In genomic region chr16:56990407-56991286, GRCh38 we compare ENCODE assay signal across 9 cellular contexts. TPM values are rescaled to one million over a fixed set of nuclear protein-coding genes. Genes with fewer than 3 reads are reported as not detected.
DNase-seq lines count a peak whose midpoint lies in the region; ATAC-seq and TF ChIP-seq lines count a peak whose summit lies in the region.
"Had no signal": no experiment of that assay in that cellular context is flagged by ENCODE, and none has a peak within 500 bp of the region (broad histone marks: within the 10 kb centered on the region; RNA-seq: fewer than 3 reads in every experiment).

No MANE protein-coding gene starts in this region.

- H3K4me3 ChIP-seq in OCI-LY1 (ENCODE audit: low read depth, low read length, poor library complexity, severe bottlenecking) (peak overlapping the region; percentile 64), dorsolateral prefrontal cortex (peak overlapping the region in 52 of 59 donors; percentile 58 to 99 (median 80)), parathyroid adenoma (ENCODE audit: low read depth, low read length) (peak overlapping the region; percentile 84)

- H3K4me2 ChIP-seq in OCI-LY1 (ENCODE audit: low read length) (peak overlapping the region; percentile 75), parathyroid adenoma (ENCODE audit: low read length) (peak overlapping the region; percentile 95)

- H3K4me1 Mint-ChIP-seq in Calu3 (ENCODE audit: low read depth, unreplicated experiment) = peaks cover 17% of the 10 kb centered on the region

- no peaks in the 10 kb centered on the region for H3K9me3 Mint-ChIP-seq in Calu3 (ENCODE audit: low read depth, unreplicated experiment)

- no TSS peak for BruUV-seq in Calu3 (replicated peaks; lab: Mats Ljungman, UMichigan)

- no peaks in the 10 kb centered on the region for H3F3A ChIP-seq in OCI-LY1 (ENCODE audit: insufficient read depth, low read length)

- H3K27ac ChIP-seq in OCI-LY1 (ENCODE audit: low read depth, low read length, poor library complexity, severe bottlenecking) = no peak overlapping the region
- H3K27ac ChIP-seq in dorsolateral prefrontal cortex = peak overlapping the region in 7 of 59 donors; percentile 14 to 85 (median 79)
- H3K27ac ChIP-seq in parathyroid adenoma = peak overlapping the region; percentile 70

- TF ChIP-seq CTCF in Calu3 (IDR thresholded peaks at IDR 0.05; ENCODE audit: unreplicated experiment) = no peak
- no peak for TF ChIP-seq CTCF in OCI-LY1 (IDR thresholded peaks at IDR 0.05; ENCODE audit: low read length)
- TF ChIP-seq CTCF in dorsolateral prefrontal cortex (IDR thresholded peaks at IDR 0.05 in 54 of 56, conservative IDR thresholded peaks at IDR 0.05 in 2 of 56; ENCODE audit: low read depth in 1 of 56, partially characterized antibody in 56 of 56) = no peak
- TF ChIP-seq CTCF in parathyroid adenoma (IDR thresholded peaks at IDR 0.05) = no peak

- ATAC-seq in GM19467 (IDR thresholded peaks at IDR 0.05; ENCODE audit: unreplicated experiment) (no peak), HG02623 (IDR thresholded peaks at IDR 0.05; ENCODE audit: unreplicated experiment) (no peak)

- H3K27ac Mint-ChIP-seq in Calu3 (ENCODE audit: unreplicated experiment) = no peak overlapping the region

- peaks cover 36% of the 10 kb centered on the region for H3K27me3 Mint-ChIP-seq in Calu3 (ENCODE audit: unreplicated experiment)

- CTCF ChIA-PET in Calu3 (lab: Charles Lee) = no interaction called here

- H4K20me1 ChIP-seq in OCI-LY1 (ENCODE audit: insufficient read depth, low read length) = no peaks in the 10 kb centered on the region

- H3K79me2 ChIP-seq in OCI-LY1 (ENCODE audit: insufficient read depth, low read length) (no peaks in the 10 kb centered on the region), parathyroid adenoma (no peaks in the 10 kb centered on the region)

- H3K9ac ChIP-seq in OCI-LY1 (ENCODE audit: low read length) = no peak overlapping the region
- H3K9ac ChIP-seq in parathyroid adenoma = no peak overlapping the region

- no peaks in the 10 kb centered on the region for H3K9me3 ChIP-seq in OCI-LY1 (ENCODE audit: low read length)
- H3K9me3 ChIP-seq in parathyroid adenoma (ENCODE audit: control insufficient read depth, low read length) = no peaks in the 10 kb centered on the region

- intact Hi-C loops in Calu3 (cut with micrococcal nuclease; ENCODE audit: unreplicated experiment) = no loop called here
- intact Hi-C loops in dorsolateral prefrontal cortex (cut with DNase I) = no loop called here

- H3K4me1 ChIP-seq in OCI-LY1 (ENCODE audit: insufficient read depth, low read length, severe bottlenecking) (peaks cover 15% of the 10 kb centered on the region), parathyroid adenoma (peaks cover 8% of the 10 kb centered on the region)

- no peaks in the 10 kb centered on the region for H3K9me2 ChIP-seq in OCI-LY1 (ENCODE audit: low read depth, low read length)

- H3K27me3 ChIP-seq in OCI-LY1 (ENCODE audit: insufficient read depth, low read length) = peaks cover 12% of the 10 kb centered on the region; the same call in 1 of the 2 replicates
- no peaks in the 10 kb centered on the region for H3K27me3 ChIP-seq in dorsolateral prefrontal cortex
- no peaks in the 10 kb centered on the region for H3K27me3 ChIP-seq in parathyroid adenoma (ENCODE audit: control insufficient read depth, insufficient read depth, low read length)

- H3K4me3 Mint-ChIP-seq in Calu3 (ENCODE audit: low read depth, unreplicated experiment) = peak overlapping the region; percentile 95

- no peaks in the 10 kb centered on the region for H3K36me3 ChIP-seq in OCI-LY1 (ENCODE audit: insufficient read depth, low read length)
- no peaks in the 10 kb centered on the region for H3K36me3 ChIP-seq in parathyroid adenoma (ENCODE audit: control insufficient read depth, insufficient read depth, low read length)

- H2AFZ ChIP-seq in OCI-LY1 (ENCODE audit: low read length) = no peak overlapping the region
- H2AFZ ChIP-seq in parathyroid adenoma = peak overlapping the region; percentile 90

- H3K36me3 Mint-ChIP-seq in Calu3 (ENCODE audit: insufficient read depth, unreplicated experiment) = peaks cover 11% of the 10 kb centered on the region

- DNase-seq in Calu3 (no peak), dorsolateral prefrontal cortex (peak in 1 of 10 donors; percentile 31), COR-L47 (lab: John Stamatoyannopoulos, UW) (no peak), NCI-H1694 treated with DMSO at 0.1 percent for 48 hours (lab: John Stamatoyannopoulos, UW) (no peak)
- DNase-seq: NCI-H1930 had no signal

RNA-seq across cellular contexts. Expression of gene NLRC5, which starts 1.3 kb away (rescaled TPM):
- total RNA-seq in Calu3 (2022) (18.0 and 42.3 TPM in 2 replicates), dorsolateral prefrontal cortex (10 to 100 TPM in 103 of 120 experiments, 1 to 10 TPM in 17; 6.0 to 50.1 (median 15.6) TPM)

RNA-seq across cellular contexts. Expression of gene CETP, which starts 28.9 kb away (rescaled TPM):
- total RNA-seq in Calu3 (2022) (not detected in 2 replicates), dorsolateral prefrontal cortex (1 to 10 TPM in 4 of 120 experiments, under 1 TPM in 40, not detected in 76; 0.23 to 1.6 (median 0.50) TPM)

RNA-seq across cellular contexts. Expression of gene HERPUD1, which starts 58.7 kb away (rescaled TPM):
- 111 and 116 TPM in 2 replicates for total RNA-seq in Calu3 (2022)
- total RNA-seq in dorsolateral prefrontal cortex = 100 to 1,000 TPM in 100 of 120 experiments, 10 to 100 TPM in 20; 76.8 to 213 (median 118) TPM
